In genomic region chr6:33841070-33841469, GRCh38 we compare ENCODE assay signal across 1 cellular context.
TF ChIP-seq lines count a peak whose summit lies in the region.

No MANE protein-coding gene starts in this region.

TF ChIP-seq in A549, 52 proteins besides CTCF, POLR2A, EP300 and RAD21:
- TF ChIP-seq HEYL (CRISPR knock-in tag; IDR thresholded peaks at IDR 0.05), result no peak
- no peak for TF ChIP-seq ZFP36 (IDR thresholded peaks at IDR 0.05; ENCODE audit: borderline replicate concordance, partially characterized antibody)
- 0 out of 2 replicates have a peak, but pooled peaks have one; percentile 19 for TF ChIP-seq HOXB5 (CRISPR knock-in tag; IDR thresholded peaks at IDR 0.05)
- no peak for TF ChIP-seq BHLHE40 (IDR thresholded peaks at IDR 0.05; ENCODE audit: low read depth, low read length)
